Comparison of ENCODE assay signal across 19 cellular contexts in genomic region chr14:101109981-101110728, GRCh38.
DNase-seq lines count a peak whose midpoint lies in the region; ATAC-seq and TF ChIP-seq lines count a peak whose summit lies in the region.
"Had no signal": no experiment of that assay in that cellular context is flagged by ENCODE, and none has a peak within 500 bp of the region (broad histone marks: within the 10 kb centered on the region; RNA-seq: fewer than 3 reads in every experiment).

No MANE protein-coding gene starts in this region.

- peak overlapping the region in 2 of 3 experiments; percentile 9 to 91; a peak in 2 of 7 replicates for H3K27ac Mint-ChIP-seq in H9
- H3K27ac Mint-ChIP-seq: activated naive CD8-positive, alpha-beta T cell treated with anti-CD3 and anti-CD28 coated beads, Interleukin-2, amount 10 ng/mL, durations not matched to agents 7 days and 5 days; natural killer cell treated with Interleukin-12 subunit alpha and Interleukin-12 subunit beta and Interleukin-15 and Interleukin-18, amount 100 ng/mL, for 72 hours; T-helper 17 cell; WTC11 had no signal

- no peaks in the 10 kb centered on the region for H3K4me1 ChIP-seq in H9 (ENCODE audit: insufficient read depth, low read length)
- no peaks in the 10 kb centered on the region for H3K4me1 ChIP-seq in osteoblast (ENCODE audit: insufficient read depth, low read length)
- H3K4me1 ChIP-seq: transverse colon had no signal

- no peak overlapping the region for H4K5ac ChIP-seq in H9 (ENCODE audit: insufficient read length, low read depth, low read length)

- peaks cover 8% of the 10 kb centered on the region for H3K27me3 Mint-ChIP-seq in H9 (ENCODE audit: low read depth)

- H3K4ac ChIP-seq in H9 (ENCODE audit: low read depth, low read length) = no peak overlapping the region

- TF ChIP-seq CTCF in H9 (conservative IDR thresholded peaks at IDR 0.05) (no peak), osteoblast (IDR thresholded peaks at IDR 0.05; ENCODE audit: extremely low read depth, low read depth, low read length) (no peak)

- ATAC-seq in GM18907 (IDR thresholded peaks at IDR 0.05; ENCODE audit: unreplicated experiment) (no peak), GM18909 (IDR thresholded peaks at IDR 0.05; ENCODE audit: poor library complexity, unreplicated experiment) (no peak)
- ATAC-seq: T-helper 17 cell had no signal

- WGBS in H9 (ENCODE audit: extremely low coverage, insufficient read length, low lambda C conversion rate) = no CpG with 5 or more reads among the region's 15 CpGs

- no peak overlapping the region for H3K23ac ChIP-seq in H9 (ENCODE audit: insufficient read length, low read depth, low read length)

- H2BK20ac ChIP-seq in H9 (ENCODE audit: low read depth, low read length, poor library complexity, severe bottlenecking) = no peak overlapping the region

- no peak overlapping the region for H3T11ph ChIP-seq in H9 (ENCODE audit: low read length)

- H2BK15ac ChIP-seq in H9 (ENCODE audit: low read depth, low read length) = no peak overlapping the region

- H3K4me3 ChIP-seq in osteoblast (ENCODE audit: insufficient read depth, low read length) = no peak overlapping the region
- H3K4me3 ChIP-seq: BLaER1 treated with 17β-estradiol and CSF1 and Interleukin-3, amounts not matched to agents 10 nM and 100 nM; transverse colon had no signal

- H3K14ac ChIP-seq in H9 (ENCODE audit: insufficient read depth, low read length) = no peak overlapping the region; the same call in 1 of the 2 replicates

- DNase-seq in H9 (no peak), NCI-H1417 treated with DMSO at 0.1 percent for 48 hours (lab: John Stamatoyannopoulos, UW) (peak; percentile 24), SHP77 treated with DMSO at 0.1 percent for 48 hours (lab: John Stamatoyannopoulos, UW) (peak; percentile 41), mucosa of gallbladder (ENCODE audit: low spot score) (peak; percentile 6), osteoblast (ENCODE audit: insufficient read length, low spot score, missing footprints) (no peak)
- DNase-seq in activated CD4-positive, alpha-beta T cell treated with anti-CD3 and anti-CD28 coated beads for 4 hours = no peak
- DNase-seq: activated naive CD8-positive, alpha-beta T cell treated with anti-CD3 and anti-CD28 coated beads, Interleukin-2, amount 10 ng/mL, durations not matched to agents 7 days and 5 days; DMS153; effector CD4-positive, alpha-beta T cell; NCI-H1048; NCI-H524 treated with DMSO at 0.1 percent for 48 hours; stimulated activated CD4-positive, alpha-beta T cell treated with anti-CD3 and anti-CD28 coated beads, Interleukin-2, amount 100 ng/mL, for 48 hours; T-helper 17 cell; transverse colon had no signal

- no peak overlapping the region for H3K56ac ChIP-seq in H9 (ENCODE audit: insufficient read length, low read depth, low read length)

- no peaks in the 10 kb centered on the region for H3K36me3 ChIP-seq in osteoblast (ENCODE audit: insufficient read depth, low read length)
- H3K36me3 ChIP-seq: BLaER1 treated with 17β-estradiol and CSF1 and Interleukin-3, amounts not matched to agents 10 nM and 100 nM; transverse colon had no signal

- H3K36me3 Mint-ChIP-seq in H9 (ENCODE audit: insufficient read depth in 1 of 3, low read depth in 3 of 3) = no peaks in the 10 kb centered on the region
- H3K36me3 Mint-ChIP-seq: activated naive CD8-positive, alpha-beta T cell treated with anti-CD3 and anti-CD28 coated beads, Interleukin-2, amount 10 ng/mL, durations not matched to agents 7 days and 5 days; natural killer cell treated with Interleukin-12 subunit alpha and Interleukin-12 subunit beta and Interleukin-15 and Interleukin-18, amount 100 ng/mL, for 72 hours; WTC11 had no signal

- H3K27ac ChIP-seq in H9 (ENCODE audit: insufficient read length, low read depth, low read length) = no peak overlapping the region
- no peak overlapping the region for H3K27ac ChIP-seq in osteoblast (ENCODE audit: low read depth, low read length)
- H3K27ac ChIP-seq: transverse colon had no signal

- H3K79me2 ChIP-seq in H9 (ENCODE audit: insufficient read depth, low read length) (no peaks in the 10 kb centered on the region), osteoblast (ENCODE audit: insufficient read depth, low read length) (no peaks in the 10 kb centered on the region)

- no peak overlapping the region for H2AK5ac ChIP-seq in H9 (ENCODE audit: insufficient read length, low read length)

- no peak overlapping the region for H3K9ac ChIP-seq in H9 (ENCODE audit: extremely low read depth, insufficient read length, low read length)

- 0 out of 4 replicates have a peak, but pooled peaks cover 0 to 6% of the 10 kb centered on the region in 2 experiments for H3K4me1 Mint-ChIP-seq in H9
- H3K4me1 Mint-ChIP-seq: activated naive CD8-positive, alpha-beta T cell treated with anti-CD3 and anti-CD28 coated beads, Interleukin-2, amount 10 ng/mL, durations not matched to agents 7 days and 5 days; T-helper 17 cell; WTC11 had no signal

- no peaks in the 10 kb centered on the region for H3K27me3 ChIP-seq in H9 (ENCODE audit: insufficient read depth, low read length)
- no peaks in the 10 kb centered on the region for H3K27me3 ChIP-seq in osteoblast (ENCODE audit: insufficient read depth, low read length)
- H3K27me3 ChIP-seq: BLaER1 treated with 17β-estradiol and CSF1 and Interleukin-3, amounts not matched to agents 10 nM and 100 nM; transverse colon had no signal

- H4K20me1 ChIP-seq in H9 (ENCODE audit: control insufficient read depth, insufficient read depth, insufficient read length) (no peaks in the 10 kb centered on the region), osteoblast (ENCODE audit: insufficient read depth, low read length) (no peaks in the 10 kb centered on the region)
- H4K20me1 ChIP-seq: BLaER1 treated with 17β-estradiol and CSF1 and Interleukin-3, amounts not matched to agents 10 nM and 100 nM had no signal

- no peak overlapping the region for H3K18ac ChIP-seq in H9 (ENCODE audit: insufficient read length, low read depth, low read length)

- H3K4me2 ChIP-seq in H9 (ENCODE audit: insufficient read depth, insufficient read length, low read length) = no peak overlapping the region
- no peak overlapping the region for H3K4me2 ChIP-seq in osteoblast (ENCODE audit: insufficient read depth, low read length)

- H3K9me3 ChIP-seq in H9 (ENCODE audit: control insufficient read depth, low read depth, low read length) (no peaks in the 10 kb centered on the region), osteoblast (ENCODE audit: low read depth, low read length) (no peaks in the 10 kb centered on the region)
- H3K9me3 ChIP-seq: transverse colon had no signal

- H3K23me2 ChIP-seq in H9 (ENCODE audit: insufficient read length, low read depth, low read length, poor library complexity, severe bottlenecking) = no peaks in the 10 kb centered on the region

- H3K79me1 ChIP-seq in H9 (ENCODE audit: insufficient read depth, low read depth, low read length, poor library complexity, severe bottlenecking) = no peaks in the 10 kb centered on the region

- no peak overlapping the region for H2BK120ac ChIP-seq in H9 (ENCODE audit: low read depth, low read length, poor library complexity, severe bottlenecking)

- no peaks in the 10 kb centered on the region; a peak in 1 of 5 replicates for H3K9me3 Mint-ChIP-seq in H9
- H3K9me3 Mint-ChIP-seq: activated naive CD8-positive, alpha-beta T cell treated with anti-CD3 and anti-CD28 coated beads, Interleukin-2, amount 10 ng/mL, durations not matched to agents 7 days and 5 days; natural killer cell treated with Interleukin-12 subunit alpha and Interleukin-12 subunit beta and Interleukin-15 and Interleukin-18, amount 100 ng/mL, for 72 hours had no signal

- H2AFZ ChIP-seq in H9 (ENCODE audit: low read length) (no peak overlapping the region), osteoblast (ENCODE audit: low read length) (no peak overlapping the region)

- no peak overlapping the region for H3K4me3 Mint-ChIP-seq in H9
- H3K4me3 Mint-ChIP-seq: activated naive CD8-positive, alpha-beta T cell treated with anti-CD3 and anti-CD28 coated beads, Interleukin-2, amount 10 ng/mL, durations not matched to agents 7 days and 5 days; natural killer cell treated with Interleukin-12 subunit alpha and Interleukin-12 subunit beta and Interleukin-15 and Interleukin-18, amount 100 ng/mL, for 72 hours; T-helper 17 cell; WTC11 had no signal

- no peak overlapping the region for H4K8ac ChIP-seq in H9 (replicated peaks; ENCODE audit: insufficient read length, low read depth, low read length)

- H4K91ac ChIP-seq in H9 (ENCODE audit: insufficient read length, low read depth, low read length) = no peak overlapping the region

- H2BK5ac ChIP-seq in H9 (ENCODE audit: insufficient read length, low read length) = no peak overlapping the region

- no peak overlapping the region for H2BK12ac ChIP-seq in H9 (ENCODE audit: insufficient read length, low read depth, low read length)

Comparison
In these comparisons a context has a peak if more than half of its experiments do, and no peak if none do; other contexts are left out.
1. DNase-seq: peak in NCI-H1417 treated with DMSO at 0.1 percent for 48 hours (single experiment), SHP77 treated with DMSO at 0.1 percent for 48 hours (single experiment) and mucosa of gallbladder (single experiment); none in H9 (single experiment), osteoblast (single experiment) and activated CD4-positive, alpha-beta T cell treated with anti-CD3 and anti-CD28 coated beads for 4 hours (0 of 2).